ENCODE assay signal across 1 cellular context in the genomic region with DNA sequence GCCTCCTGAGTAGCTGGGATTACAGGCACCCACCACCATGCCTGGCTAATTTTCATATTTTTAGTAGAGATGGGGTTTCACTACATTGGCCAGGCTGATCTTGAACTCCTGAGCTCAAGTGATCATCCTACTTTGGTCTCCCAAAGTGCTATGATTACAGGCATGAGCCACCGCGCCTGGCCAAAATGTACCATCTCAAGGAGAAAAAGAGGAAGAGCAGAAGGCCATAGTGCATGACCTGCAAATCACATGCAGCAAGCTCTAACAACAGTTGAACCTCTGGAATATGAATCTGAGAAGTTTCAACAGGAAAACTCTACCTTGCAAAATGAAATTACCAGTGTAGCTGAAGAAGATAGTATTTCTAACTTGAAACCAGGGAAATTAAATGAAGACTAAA.
A peak's percentile ranks its signal among the peaks of the same experiment; 100 is the strongest.
TF ChIP-seq lines count a peak whose summit lies in the region.

No MANE protein-coding gene starts in this region.

TF ChIP-seq in K562, 482 proteins besides CTCF, POLR2A, EP300 and RAD21:
- TF ChIP-seq CBFA2T3 (IDR thresholded peaks at IDR 0.05) (no peak), ZNF174 (CRISPR knock-in tag; IDR thresholded peaks at IDR 0.05) (no peak), NEUROD1 (IDR thresholded peaks at IDR 0.05; ENCODE audit: borderline replicate concordance, low read depth, low read length, partially characterized antibody) (no peak), SPI1 (IDR thresholded peaks at IDR 0.05; ENCODE audit: borderline replicate concordance, low read depth, low read length) (peak; percentile 30; the same call in 1 of the 2 replicates)
